ENCODE assay signal across 20 cellular contexts in the genomic region with DNA sequence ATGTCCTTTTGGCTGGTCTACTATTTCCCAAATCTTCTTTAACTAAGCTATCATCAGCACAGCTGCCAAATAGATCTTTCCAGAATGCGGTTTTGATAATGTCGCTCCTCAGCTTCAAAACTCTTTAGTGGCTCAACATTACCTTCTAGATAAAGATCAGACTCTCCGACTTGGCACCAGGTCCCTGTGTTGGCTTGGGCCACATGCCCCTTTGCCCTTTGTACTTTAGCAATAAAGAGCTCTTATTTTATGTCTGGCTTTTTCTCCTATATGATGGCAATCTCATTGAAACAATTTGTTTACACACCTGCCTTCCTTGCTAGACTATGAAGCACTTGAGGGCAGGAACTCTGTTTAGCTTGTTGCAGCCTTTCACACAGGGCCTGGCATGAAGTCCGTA.
"Had no signal": no experiment of that assay in that cellular context is flagged by ENCODE, and none has a peak within 500 bp of the region (broad histone marks: within the 10 kb centered on the region; RNA-seq: fewer than 3 reads in every experiment).

No MANE protein-coding gene starts in this region.

- H3K4me1 Mint-ChIP-seq: naive thymus-derived CD4-positive, alpha-beta T cell had no signal

- H3K4me3 ChIP-seq: dorsolateral prefrontal cortex, heart left ventricle, left ventricle myocardium inferior, lung, psoas muscle had no signal

- H3K4me3 Mint-ChIP-seq: naive thymus-derived CD4-positive, alpha-beta T cell; type B pancreatic cell had no signal

- H3K36me3 ChIP-seq: heart left ventricle, left ventricle myocardium inferior, neutrophil had no signal

- DNase-seq: cortex of kidney; dorsolateral prefrontal cortex; effector CD8-positive, alpha-beta T cell; heart left ventricle; hypothalamus; islet precursor cell; left ventricle myocardium inferior; mesenchymal stem cell; midbrain; naive thymus-derived CD4-positive, alpha-beta T cell; psoas muscle; retina; stimulated activated CD4-positive, alpha-beta T cell treated with anti-CD3 and anti-CD28 coated beads, Interleukin-2, amount 100 ng/mL, for 24 hours; stimulated activated CD4-positive, alpha-beta T cell treated with anti-CD3 and anti-CD28 coated beads, Interleukin-4, amount 100 ng/mL, for 4 hours; stimulated activated naive CD4-positive, alpha-beta T cell had no signal

- H3K9me3 ChIP-seq: heart left ventricle, left ventricle myocardium inferior, neutrophil, psoas muscle had no signal

- H3K36me3 Mint-ChIP-seq: type B pancreatic cell had no signal

- H3K4me1 ChIP-seq: heart left ventricle, left ventricle myocardium inferior, psoas muscle had no signal

- H3K27ac ChIP-seq: dorsolateral prefrontal cortex, heart left ventricle, left ventricle myocardium inferior, neutrophil, psoas muscle had no signal

- H3K9me3 Mint-ChIP-seq: type B pancreatic cell had no signal

- H3K27me3 ChIP-seq: neutrophil had no signal

- H3K27ac Mint-ChIP-seq: naive thymus-derived CD4-positive, alpha-beta T cell; type B pancreatic cell had no signal

- ATAC-seq: esophagus mucosa; heart left ventricle; naive thymus-derived CD4-positive, alpha-beta T cell; psoas muscle; sciatic nerve had no signal
